In the genomic region with DNA sequence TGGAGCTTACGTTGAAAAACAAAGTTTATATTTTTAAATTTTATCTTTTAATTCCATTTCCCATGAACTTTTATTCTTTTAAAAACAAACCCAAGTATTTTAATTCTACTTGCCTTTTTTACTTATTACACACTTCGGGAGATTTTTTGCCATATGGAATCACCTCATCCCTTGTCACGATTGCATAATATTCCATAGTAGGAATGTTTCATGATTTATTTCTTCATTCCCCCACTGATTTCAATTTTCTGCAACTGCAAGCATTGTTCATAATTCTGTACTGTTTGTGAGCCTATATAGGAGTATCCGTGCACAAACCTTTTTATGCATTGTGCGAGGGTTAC, we compare ENCODE assay signal across 8 cellular contexts. TPM values are rescaled to one million over a fixed set of nuclear protein-coding genes. Genes with fewer than 3 reads are reported as not detected.
A peak's percentile ranks its signal among the peaks of the same experiment; 100 is the strongest.
DNase-seq lines count a peak whose midpoint lies in the region; ATAC-seq and TF ChIP-seq lines count a peak whose summit lies in the region.

No MANE protein-coding gene starts in this region.

- peak overlapping the region; percentile 97 for H3K9ac ChIP-seq in adipocyte (ENCODE audit: low read length)

- H3K4me1 Mint-ChIP-seq in T-helper 1 cell treated with Interleukin-12 subunit alpha and Interleukin-12 subunit beta and Interleukin-4 antibody, amounts not matched to agents 30 μg/mL and 1 μg/mL, for 36 hours (ENCODE audit: low read depth): peaks cover 32% of the 10 kb centered on the region

- WGBS in suprapubic skin: 33% methylated on average over 5 of the region's 5 CpGs

- peaks cover under 1% of the 10 kb centered on the region for H3K36me3 Mint-ChIP-seq in T-helper 1 cell treated with Interleukin-12 subunit alpha and Interleukin-12 subunit beta and Interleukin-4 antibody, amounts not matched to agents 30 μg/mL and 1 μg/mL, for 36 hours (ENCODE audit: low read depth)

- no peak for TF ChIP-seq EP300 in suprapubic skin (IDR thresholded peaks at IDR 0.05)

- H3K36me3 ChIP-seq in adipocyte (ENCODE audit: control insufficient read depth, insufficient read depth, low read length, severe bottlenecking) (no peaks in the 10 kb centered on the region), kidney epithelial cell (ENCODE audit: control insufficient read depth, insufficient read depth, low read length) (no peaks in the 10 kb centered on the region), suprapubic skin (no peaks in the 10 kb centered on the region)

- H3K27me3 ChIP-seq in adipocyte (replicated peaks; ENCODE audit: control insufficient read depth, insufficient read depth, low read length) (no peaks in the 10 kb centered on the region), kidney epithelial cell (ENCODE audit: control insufficient read depth, insufficient read depth, low read length) (no peaks in the 10 kb centered on the region), suprapubic skin (no peaks in the 10 kb centered on the region)

- DNase-seq in T-helper 1 cell: no peak
- DNase-seq in adipocyte (ENCODE audit: low read depth): peak; percentile 21
- no peak for DNase-seq in kidney epithelial cell (ENCODE audit: low read depth)
- DNase-seq in suprapubic skin (ENCODE audit: low spot score in 2 of 2): no peak
- no peak for DNase-seq in NCI-H526 treated with DMSO at 0.1 percent for 48 hours (lab: John Stamatoyannopoulos, UW)
- no peak for DNase-seq in anterior cingulate cortex (lab: John Stamatoyannopoulos, UW)

- TF ChIP-seq CTCF in kidney epithelial cell (IDR thresholded peaks at IDR 0.05; ENCODE audit: insufficient read depth, low read length, poor library complexity, severe bottlenecking): no peak
- no peak for TF ChIP-seq CTCF in suprapubic skin (IDR thresholded peaks at IDR 0.05)

- H3K27ac Mint-ChIP-seq in T-helper 1 cell treated with Interleukin-12 subunit alpha and Interleukin-12 subunit beta and Interleukin-4 antibody, amounts not matched to agents 30 μg/mL and 1 μg/mL, for 36 hours: peak overlapping the region; percentile 95

- TF ChIP-seq POLR2A in suprapubic skin (IDR thresholded peaks at IDR 0.05): no peak

- H3K4me3 ChIP-seq in adipocyte (ENCODE audit: low read length) (peak overlapping the region; percentile 98), kidney epithelial cell (ENCODE audit: low read depth, low read length) (peak overlapping the region; percentile 85), suprapubic skin (peak overlapping the region; percentile 70)

- H3K27me3 Mint-ChIP-seq in T-helper 1 cell treated with Interleukin-12 subunit alpha and Interleukin-12 subunit beta and Interleukin-4 antibody, amounts not matched to agents 30 μg/mL and 1 μg/mL, for 36 hours (ENCODE audit: low read depth): peaks cover 27% of the 10 kb centered on the region

- H3K4me1 ChIP-seq in adipocyte (ENCODE audit: control insufficient read depth, insufficient read depth, low read length) (peaks cover 27% of the 10 kb centered on the region), suprapubic skin (peaks cover 32% of the 10 kb centered on the region)

- H3K4me3 Mint-ChIP-seq in T-helper 1 cell treated with Interleukin-12 subunit alpha and Interleukin-12 subunit beta and Interleukin-4 antibody, amounts not matched to agents 30 μg/mL and 1 μg/mL, for 36 hours: peak overlapping the region; percentile 94

- H3K9me3 ChIP-seq in adipocyte (ENCODE audit: control insufficient read depth, low read length) (no peaks in the 10 kb centered on the region), suprapubic skin (no peaks in the 10 kb centered on the region)

- peaks cover 12% of the 10 kb centered on the region for H3K9me3 Mint-ChIP-seq in T-helper 1 cell treated with Interleukin-12 subunit alpha and Interleukin-12 subunit beta and Interleukin-4 antibody, amounts not matched to agents 30 μg/mL and 1 μg/mL, for 36 hours

- H3K27ac ChIP-seq in suprapubic skin: peak overlapping the region; percentile 95

- no peak for ATAC-seq in HG03139 (IDR thresholded peaks at IDR 0.05; ENCODE audit: unreplicated experiment)

RNA-seq across cellular contexts. Expression of gene SLC25A36, which starts 0.6 kb away (rescaled TPM):
- total RNA-seq in kidney epithelial cell: 63.8 and 75.0 TPM in 2 replicates
- total RNA-seq in suprapubic skin: 10 to 100 TPM; 28.2 to 89.6 (median 43.1) TPM
